In the genomic region with DNA sequence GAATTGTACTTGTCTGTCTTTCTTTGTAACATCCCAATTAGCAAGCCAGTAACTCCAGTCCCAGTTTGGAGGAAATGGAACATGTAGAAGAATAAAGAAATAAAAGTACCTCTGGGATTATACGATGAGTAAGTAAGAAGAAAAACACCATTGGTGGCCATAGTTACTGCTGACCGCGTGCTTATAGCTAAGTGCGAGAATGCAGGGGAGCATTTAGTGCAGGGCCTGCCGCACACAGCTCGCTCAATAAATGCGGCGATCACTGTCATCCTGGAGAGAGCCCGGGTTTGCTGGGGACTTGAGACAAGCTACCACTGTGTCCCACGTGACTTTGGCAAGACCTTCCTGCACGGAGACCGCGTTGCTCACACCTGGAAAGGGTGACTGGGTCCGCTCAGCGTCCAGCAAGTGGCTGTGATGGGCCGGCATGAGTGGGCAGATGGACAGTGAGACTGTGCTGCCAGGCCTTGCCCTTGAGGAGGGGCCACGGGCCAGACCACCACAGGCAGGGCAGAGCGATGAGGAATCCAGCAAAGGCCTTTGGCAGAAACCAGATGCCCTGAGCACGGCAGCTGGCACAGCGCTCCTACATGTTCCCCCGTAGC, we compare ENCODE assay signal across 1 cellular context.
TF ChIP-seq lines count a peak whose summit lies in the region.

No MANE protein-coding gene starts in this region.

TF ChIP-seq in H1, 55 proteins besides CTCF, POLR2A, EP300 and RAD21:
- TF ChIP-seq NANOG (IDR thresholded peaks at IDR 0.05; ENCODE audit: insufficient read depth, low read depth, low read length, poor library complexity, severe bottlenecking), result no peak
- TF ChIP-seq SP2 (IDR thresholded peaks at IDR 0.05; ENCODE audit: low read length), result no peak
- TF ChIP-seq RFX5 (IDR thresholded peaks at IDR 0.05; ENCODE audit: borderline replicate concordance, low read depth, low read length), result no peak
- no peak for TF ChIP-seq MAFK (IDR thresholded peaks at IDR 0.05; ENCODE audit: low read depth, low read length)
- no peak for TF ChIP-seq CEBPB (IDR thresholded peaks at IDR 0.05; ENCODE audit: low read depth, low read length)
- no peak for TF ChIP-seq CTBP2 (IDR thresholded peaks at IDR 0.05; ENCODE audit: borderline replicate concordance, insufficient read depth, insufficient read length, low read length)
- TF ChIP-seq, protein P1, sequence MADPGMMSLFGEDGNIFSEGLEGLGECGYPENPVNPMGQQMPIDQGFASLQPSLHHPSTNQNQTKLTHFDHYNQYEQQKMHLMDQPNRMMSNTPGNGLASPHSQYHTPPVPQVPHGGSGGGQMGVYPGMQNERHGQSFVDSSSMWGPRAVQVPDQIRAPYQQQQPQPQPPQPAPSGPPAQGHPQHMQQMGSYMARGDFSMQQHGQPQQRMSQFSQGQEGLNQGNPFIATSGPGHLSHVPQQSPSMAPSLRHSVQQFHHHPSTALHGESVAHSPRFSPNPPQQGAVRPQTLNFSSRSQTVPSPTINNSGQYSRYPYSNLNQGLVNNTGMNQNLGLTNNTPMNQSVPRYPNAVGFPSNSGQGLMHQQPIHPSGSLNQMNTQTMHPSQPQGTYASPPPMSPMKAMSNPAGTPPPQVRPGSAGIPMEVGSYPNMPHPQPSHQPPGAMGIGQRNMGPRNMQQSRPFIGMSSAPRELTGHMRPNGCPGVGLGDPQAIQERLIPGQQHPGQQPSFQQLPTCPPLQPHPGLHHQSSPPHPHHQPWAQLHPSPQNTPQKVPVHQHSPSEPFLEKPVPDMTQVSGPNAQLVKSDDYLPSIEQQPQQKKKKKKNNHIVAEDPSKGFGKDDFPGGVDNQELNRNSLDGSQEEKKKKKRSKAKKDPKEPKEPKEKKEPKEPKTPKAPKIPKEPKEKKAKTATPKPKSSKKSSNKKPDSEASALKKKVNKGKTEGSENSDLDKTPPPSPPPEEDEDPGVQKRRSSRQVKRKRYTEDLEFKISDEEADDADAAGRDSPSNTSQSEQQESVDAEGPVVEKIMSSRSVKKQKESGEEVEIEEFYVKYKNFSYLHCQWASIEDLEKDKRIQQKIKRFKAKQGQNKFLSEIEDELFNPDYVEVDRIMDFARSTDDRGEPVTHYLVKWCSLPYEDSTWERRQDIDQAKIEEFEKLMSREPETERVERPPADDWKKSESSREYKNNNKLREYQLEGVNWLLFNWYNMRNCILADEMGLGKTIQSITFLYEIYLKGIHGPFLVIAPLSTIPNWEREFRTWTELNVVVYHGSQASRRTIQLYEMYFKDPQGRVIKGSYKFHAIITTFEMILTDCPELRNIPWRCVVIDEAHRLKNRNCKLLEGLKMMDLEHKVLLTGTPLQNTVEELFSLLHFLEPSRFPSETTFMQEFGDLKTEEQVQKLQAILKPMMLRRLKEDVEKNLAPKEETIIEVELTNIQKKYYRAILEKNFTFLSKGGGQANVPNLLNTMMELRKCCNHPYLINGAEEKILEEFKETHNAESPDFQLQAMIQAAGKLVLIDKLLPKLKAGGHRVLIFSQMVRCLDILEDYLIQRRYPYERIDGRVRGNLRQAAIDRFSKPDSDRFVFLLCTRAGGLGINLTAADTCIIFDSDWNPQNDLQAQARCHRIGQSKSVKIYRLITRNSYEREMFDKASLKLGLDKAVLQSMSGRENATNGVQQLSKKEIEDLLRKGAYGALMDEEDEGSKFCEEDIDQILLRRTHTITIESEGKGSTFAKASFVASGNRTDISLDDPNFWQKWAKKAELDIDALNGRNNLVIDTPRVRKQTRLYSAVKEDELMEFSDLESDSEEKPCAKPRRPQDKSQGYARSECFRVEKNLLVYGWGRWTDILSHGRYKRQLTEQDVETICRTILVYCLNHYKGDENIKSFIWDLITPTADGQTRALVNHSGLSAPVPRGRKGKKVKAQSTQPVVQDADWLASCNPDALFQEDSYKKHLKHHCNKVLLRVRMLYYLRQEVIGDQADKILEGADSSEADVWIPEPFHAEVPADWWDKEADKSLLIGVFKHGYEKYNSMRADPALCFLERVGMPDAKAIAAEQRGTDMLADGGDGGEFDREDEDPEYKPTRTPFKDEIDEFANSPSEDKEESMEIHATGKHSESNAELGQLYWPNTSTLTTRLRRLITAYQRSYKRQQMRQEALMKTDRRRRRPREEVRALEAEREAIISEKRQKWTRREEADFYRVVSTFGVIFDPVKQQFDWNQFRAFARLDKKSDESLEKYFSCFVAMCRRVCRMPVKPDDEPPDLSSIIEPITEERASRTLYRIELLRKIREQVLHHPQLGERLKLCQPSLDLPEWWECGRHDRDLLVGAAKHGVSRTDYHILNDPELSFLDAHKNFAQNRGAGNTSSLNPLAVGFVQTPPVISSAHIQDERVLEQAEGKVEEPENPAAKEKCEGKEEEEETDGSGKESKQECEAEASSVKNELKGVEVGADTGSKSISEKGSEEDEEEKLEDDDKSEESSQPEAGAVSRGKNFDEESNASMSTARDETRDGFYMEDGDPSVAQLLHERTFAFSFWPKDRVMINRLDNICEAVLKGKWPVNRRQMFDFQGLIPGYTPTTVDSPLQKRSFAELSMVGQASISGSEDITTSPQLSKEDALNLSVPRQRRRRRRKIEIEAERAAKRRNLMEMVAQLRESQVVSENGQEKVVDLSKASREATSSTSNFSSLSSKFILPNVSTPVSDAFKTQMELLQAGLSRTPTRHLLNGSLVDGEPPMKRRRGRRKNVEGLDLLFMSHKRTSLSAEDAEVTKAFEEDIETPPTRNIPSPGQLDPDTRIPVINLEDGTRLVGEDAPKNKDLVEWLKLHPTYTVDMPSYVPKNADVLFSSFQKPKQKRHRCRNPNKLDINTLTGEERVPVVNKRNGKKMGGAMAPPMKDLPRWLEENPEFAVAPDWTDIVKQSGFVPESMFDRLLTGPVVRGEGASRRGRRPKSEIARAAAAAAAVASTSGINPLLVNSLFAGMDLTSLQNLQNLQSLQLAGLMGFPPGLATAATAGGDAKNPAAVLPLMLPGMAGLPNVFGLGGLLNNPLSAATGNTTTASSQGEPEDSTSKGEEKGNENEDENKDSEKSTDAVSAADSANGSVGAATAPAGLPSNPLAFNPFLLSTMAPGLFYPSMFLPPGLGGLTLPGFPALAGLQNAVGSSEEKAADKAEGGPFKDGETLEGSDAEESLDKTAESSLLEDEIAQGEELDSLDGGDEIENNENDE (IDR thresholded peaks at IDR 0.05; ENCODE audit: insufficient replicate concordance, low read length), result no peak
- TF ChIP-seq, protein P2, sequence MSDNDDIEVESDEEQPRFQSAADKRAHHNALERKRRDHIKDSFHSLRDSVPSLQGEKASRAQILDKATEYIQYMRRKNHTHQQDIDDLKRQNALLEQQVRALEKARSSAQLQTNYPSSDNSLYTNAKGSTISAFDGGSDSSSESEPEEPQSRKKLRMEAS (IDR thresholded peaks at IDR 0.05), result no peak
- TF ChIP-seq TCF12 (IDR thresholded peaks at IDR 0.05; ENCODE audit: low read depth, low read length), result no peak
- no peak for TF ChIP-seq TBP (IDR thresholded peaks at IDR 0.05; ENCODE audit: low read depth, low read length)
- TF ChIP-seq HDAC2 (IDR thresholded peaks at IDR 0.05; ENCODE audit: borderline replicate concordance in 1 of 2, low read depth in 2 of 2, low read length in 2 of 2), result no peak
